8 cellular contexts compared by ENCODE assay signal in the genomic region with DNA sequence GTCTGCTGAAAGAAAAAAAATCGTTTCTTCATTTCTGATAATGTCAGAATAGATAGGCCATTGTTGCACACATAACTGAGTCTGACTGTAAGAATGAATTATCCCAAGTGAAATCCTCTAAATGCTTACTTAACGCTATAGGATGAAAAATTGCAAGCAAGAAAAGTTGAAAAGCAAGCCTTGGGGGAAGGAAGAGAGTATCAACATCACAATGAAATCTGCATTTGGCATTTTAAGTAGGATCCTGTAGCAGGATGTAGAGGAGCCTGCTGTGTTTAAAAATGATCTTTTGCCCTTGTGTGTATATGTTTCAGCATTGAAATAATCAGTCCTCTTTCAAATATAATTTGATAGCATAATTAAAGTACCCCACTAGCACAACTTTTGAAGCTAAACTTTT.
A peak's percentile ranks its signal among the peaks of the same experiment; 100 is the strongest.
DNase-seq lines count a peak whose midpoint lies in the region; FAIRE-seq and TF ChIP-seq lines count a peak whose summit lies in the region.
"Not testable (repeated sequence)": the region's sequence is repeated elsewhere in the genome, so short reads cannot be mapped to it uniquely, and the experiment has no call there.

No MANE protein-coding gene starts in this region.

- TF ChIP-seq EP300 in H1 (IDR thresholded peaks at IDR 0.05; ENCODE audit: borderline replicate concordance in 1 of 2, low read depth in 2 of 2, low read length in 2 of 2) = not testable (repeated sequence)

- not testable (repeated sequence) for H4K5ac ChIP-seq in H1 (ENCODE audit: insufficient read length, low read depth, low read length)

- not testable (repeated sequence) for H2BK15ac ChIP-seq in H1 (ENCODE audit: low read length)

- FAIRE-seq in H1 (lab: Jason Lieb, UNC) = peak; percentile 95

- peak overlapping the region in 1 of 2 experiments; percentile 40; a peak in 1 of 4 replicates for H3K4me2 ChIP-seq in H1 (ENCODE audit: insufficient read depth in 1 of 2, low read depth in 2 of 2, low read length in 2 of 2)
- H3K4me2 ChIP-seq in neural progenitor cell = not testable (repeated sequence)

- not testable (repeated sequence) for TF ChIP-seq RAD21 in H1 (IDR thresholded peaks at IDR 0.05 in 1 of 2, conservative IDR thresholded peaks at IDR 0.05 in 1 of 2; ENCODE audit: low read depth in 2 of 2, low read length in 2 of 2)

- POLR2A ChIA-PET in H1 (lab: Charles Lee; ENCODE audit: partially characterized antibody) = not testable (repeated sequence)

- not testable (repeated sequence) for H3K79me2 ChIP-seq in H1 (ENCODE audit: control insufficient read depth in 1 of 2, insufficient read depth in 2 of 2, low read length in 2 of 2); neural progenitor cell (ENCODE audit: low read depth)

- peaks cover 59% of the 10 kb centered on the region for H3K4me1 Mint-ChIP-seq in HFFc6 (ENCODE audit: low read depth)
- not testable (repeated sequence) for H3K4me1 Mint-ChIP-seq in neural progenitor cell

- H3K27me3 ChIP-seq in HUES64 (ENCODE audit: insufficient read depth, low read length); H1 (replicated peaks in 1 of 4; ENCODE audit: control insufficient read depth in 3 of 4, extremely low read depth in 1 of 4, insufficient read depth in 3 of 4, low read length in 3 of 4); iPS-20b (ENCODE audit: insufficient read depth, low read length); neural progenitor cell: not testable (repeated sequence)

- not testable (repeated sequence) for H2BK12ac ChIP-seq in H1 (ENCODE audit: low read depth, low read length)

- H2BK20ac ChIP-seq in H1 (ENCODE audit: low read length) = not testable (repeated sequence)

- 3% methylated on average over 2 of the region's 2 CpGs for WGBS in HUES64
- WGBS in H1 (ENCODE audit: extremely low coverage in 1 of 2, insufficient coverage in 1 of 2, insufficient read length in 1 of 2, insufficient replicate concordance in 2 of 2, low coverage in 1 of 2, low lambda C conversion rate in 2 of 2, missing lambda C conversion rate in 1 of 2), 2 experiments = 0% methylated on average over 2 of the region's 2 CpGs; no CpG with 5 or more reads in 1 of the 2 experiments

- not testable (repeated sequence) for H3K56ac ChIP-seq in H1 (replicated peaks; ENCODE audit: insufficient read length, low read depth, low read length)

- not testable (repeated sequence) for H3K23ac ChIP-seq in H1 (ENCODE audit: insufficient read length)

- DNase-seq in HFFc6; H1 (ENCODE audit: low read depth in 1 of 2, low spot score in 2 of 2); neural progenitor cell (ENCODE audit: low spot score): not testable (repeated sequence)
- DNase-seq in iPS DF 19.7 (ENCODE audit: low read depth, low spot score) (peak; percentile 23), retina (peak; percentile 4)

- not testable (repeated sequence) for H3K27me3 Mint-ChIP-seq in HFFc6 (ENCODE audit: insufficient read depth); neural progenitor cell (ENCODE audit: insufficient read depth, low read depth)

- not testable (repeated sequence) for H3K36me3 ChIP-seq in ES-I3 (ENCODE audit: insufficient read depth, low read length); HUES64 (ENCODE audit: insufficient read depth, low read length); H1 (ENCODE audit: control insufficient read depth in 2 of 4, insufficient read depth in 4 of 4, low read length in 3 of 4); iPS-20b (ENCODE audit: insufficient read depth, low read depth, low read length); neural progenitor cell

- H4K91ac ChIP-seq in H1 (replicated peaks; ENCODE audit: insufficient read length, low read length) = not testable (repeated sequence)

- H3K4me3 ChIP-seq in HUES64 (ENCODE audit: low read length) = peak overlapping the region; percentile 47
- peak overlapping the region in 1 of 4 experiments; percentile 47; a peak in 2 of 8 replicates for H3K4me3 ChIP-seq in H1 (ENCODE audit: extremely low read depth in 1 of 4, insufficient read depth in 2 of 4, low read depth in 3 of 4, low read length in 4 of 4)
- H3K4me3 ChIP-seq in iPS-20b (ENCODE audit: low read length) = peak overlapping the region; percentile 48
- H3K4me3 ChIP-seq in neural progenitor cell = not testable (repeated sequence)

- H4K20me1 ChIP-seq in H1 (replicated peaks in 1 of 2; ENCODE audit: control insufficient read depth in 1 of 2, insufficient read depth in 2 of 2, low read length in 2 of 2); neural progenitor cell (ENCODE audit: low read depth): not testable (repeated sequence)

- H2BK120ac ChIP-seq in H1 (replicated peaks; ENCODE audit: low read depth, low read length) = not testable (repeated sequence)

- H3K9me3 ChIP-seq in ES-I3 (ENCODE audit: control insufficient read depth, insufficient read depth, low read length); HUES64 (ENCODE audit: insufficient read depth, low read depth, low read length); H1 (ENCODE audit: insufficient read depth in 2 of 2, low read depth in 1 of 2, low read length in 1 of 2); iPS-20b (ENCODE audit: insufficient read depth, low read depth, low read length); neural progenitor cell (ENCODE audit: low read depth): not testable (repeated sequence)

- H4K8ac ChIP-seq in H1 (ENCODE audit: extremely low read depth, insufficient read depth, low read length) = not testable (repeated sequence)

- H3K4ac ChIP-seq in H1 (replicated peaks; ENCODE audit: insufficient read length, low read depth, low read length) = not testable (repeated sequence)

- peaks cover 11% of the 10 kb centered on the region for H3K4me1 ChIP-seq in ES-I3 (ENCODE audit: insufficient read depth, low read length)
- H3K4me1 ChIP-seq in HUES64 (ENCODE audit: insufficient read depth, low read length) = peaks cover 29% of the 10 kb centered on the region
- H3K4me1 ChIP-seq in H1 (replicated peaks in 1 of 4; ENCODE audit: control insufficient read depth in 3 of 4, insufficient read depth in 4 of 4, low read length in 3 of 4); neural progenitor cell: not testable (repeated sequence)
- peaks cover 13% of the 10 kb centered on the region; the same call in 1 of the 2 replicates for H3K4me1 ChIP-seq in iPS-20b (ENCODE audit: insufficient read depth, low read length)

- TF ChIP-seq CTCF in HFFc6 (IDR thresholded peaks at IDR 0.05); H1 (IDR thresholded peaks at IDR 0.05; ENCODE audit: control extremely low read depth in 1 of 3, insufficient read depth in 1 of 3, low read depth in 1 of 3, low read length in 3 of 3); neural progenitor cell (IDR thresholded peaks at IDR 0.05): not testable (repeated sequence)

- not testable (repeated sequence) for H3K36me3 Mint-ChIP-seq in HFFc6 (ENCODE audit: low read depth); neural progenitor cell

- TF ChIP-seq POLR2A in H1 (IDR thresholded peaks at IDR 0.05; ENCODE audit: control extremely low read depth in 1 of 2, low read depth in 2 of 2, low read length in 2 of 2) = not testable (repeated sequence)

- H3K27ac Mint-ChIP-seq in HFFc6 = peak overlapping the region; percentile 53; the same call in 1 of the 2 replicates
- not testable (repeated sequence) for H3K27ac Mint-ChIP-seq in neural progenitor cell

- H3K9ac ChIP-seq in ES-I3 (ENCODE audit: low read depth, low read length) (peak overlapping the region; percentile 31), HUES64 (ENCODE audit: low read depth, low read length) (peak overlapping the region; percentile 32; the same call in 1 of the 2 replicates), iPS-20b (ENCODE audit: low read depth, low read length) (peak overlapping the region; percentile 61; the same call in 1 of the 2 replicates)
- not testable (repeated sequence) for H3K9ac ChIP-seq in H1 (replicated peaks in 1 of 4; ENCODE audit: extremely low read depth in 1 of 4, low read depth in 3 of 4, low read length in 3 of 4); neural progenitor cell

- not testable (repeated sequence) for H3K18ac ChIP-seq in H1 (ENCODE audit: extremely low read depth, low read length)

- not testable (repeated sequence) for H3K14ac ChIP-seq in H1 (ENCODE audit: insufficient read length)

- peak overlapping the region; percentile 66; the same call in 1 of the 2 replicates for H2BK5ac ChIP-seq in H1 (ENCODE audit: low read depth, low read length)

- H3K4me3 Mint-ChIP-seq in HFFc6 = peak overlapping the region; percentile 62; the same call in 1 of the 2 replicates
- H3K4me3 Mint-ChIP-seq in neural progenitor cell = not testable (repeated sequence)

- H2AFZ ChIP-seq in H1 (ENCODE audit: low read length) = not testable (repeated sequence)
- H2AFZ ChIP-seq in neural progenitor cell (replicated peaks) = peak overlapping the region; percentile 91

- not testable (repeated sequence) for H3K79me1 ChIP-seq in H1 (ENCODE audit: low read depth, low read length)

- H2AK5ac ChIP-seq in H1 (ENCODE audit: low read depth, low read length) = not testable (repeated sequence)

- H3K27ac ChIP-seq in HUES64 (ENCODE audit: low read depth, low read length) = peak overlapping the region; percentile 80
- not testable (repeated sequence) for H3K27ac ChIP-seq in H1 (ENCODE audit: low read depth, low read length); neural progenitor cell
- peak overlapping the region; percentile 5 for H3K27ac ChIP-seq in iPS-20b (ENCODE audit: low read length)

- CTCF ChIA-PET in H1 (lab: Charles Lee; ENCODE audit: partially characterized antibody) = not testable (repeated sequence)

- not testable (repeated sequence) for H3F3A ChIP-seq in neural progenitor cell (ENCODE audit: low read depth)

- not testable (repeated sequence) for H3K9me3 Mint-ChIP-seq in HFFc6, neural progenitor cell

- H3K23me2 ChIP-seq in H1 (ENCODE audit: low read depth, low read length) = not testable (repeated sequence)
